Comparison of ENCODE assay signal across 8 cellular contexts in the genomic region with DNA sequence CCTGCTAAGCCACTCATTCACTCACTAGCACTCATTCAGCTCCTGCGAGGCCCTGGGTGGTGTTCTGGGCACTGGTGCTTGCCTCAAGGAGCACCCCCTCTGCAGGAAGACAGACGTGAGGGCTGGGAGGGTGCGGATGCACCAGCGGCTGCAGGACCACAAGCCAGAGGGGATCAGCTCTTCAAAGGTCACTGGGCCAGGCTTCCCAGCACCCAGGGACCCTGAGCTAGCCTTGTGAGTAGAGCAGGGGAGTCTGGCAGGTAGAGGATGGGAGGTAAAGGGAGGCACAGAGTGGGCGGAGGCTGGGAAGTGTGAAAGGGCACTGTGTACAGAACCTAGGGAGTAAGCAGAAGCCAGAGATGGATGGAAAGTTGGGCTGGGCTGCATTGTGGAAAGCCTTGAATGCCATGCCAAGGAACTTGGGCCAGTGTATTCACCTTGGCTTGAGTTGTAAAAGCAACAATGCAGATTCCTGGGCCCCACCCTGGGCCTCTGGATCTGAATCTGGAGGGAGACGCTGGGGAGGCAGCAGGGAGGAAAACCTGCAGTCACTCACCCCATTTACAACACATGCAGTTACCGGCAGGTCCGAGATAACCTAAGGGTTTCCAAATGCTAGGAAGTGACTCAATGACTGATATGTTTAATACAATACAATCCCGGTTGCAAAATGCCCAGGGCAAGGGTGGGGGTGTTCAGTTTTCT. TPM values are rescaled to one million over a fixed set of nuclear protein-coding genes. Genes with fewer than 3 reads are reported as not detected.
DNase-seq lines count a peak whose midpoint lies in the region; ATAC-seq and TF ChIP-seq lines count a peak whose summit lies in the region.

No MANE protein-coding gene starts in this region.

- H3K4me3 ChIP-seq in epithelial cell of proximal tubule (ENCODE audit: low read depth, low read length) (peak overlapping the region; percentile 88), vagina (peak overlapping the region; percentile 93 to 97)

- intact Hi-C loops in activated CD4-positive, alpha-beta T cell treated with anti-CD3 and anti-CD28 coated beads for 36 hours (cut with DNase I, micrococcal nuclease) = loop anchor here (2.0 to 5.0 kb wide), 3 partner anchors 79 to 142 kb away; no protein-coding TSS in a partner anchor
- intact Hi-C loops in activated CD8-positive, alpha-beta T cell treated with anti-CD3 and anti-CD28 coated beads for 36 hours (cut with micrococcal nuclease) = loop anchor here (1.0 to 5.0 kb wide), 2 partner anchors 43 to 78 kb away; no protein-coding TSS in a partner anchor
- intact Hi-C loops in vagina (cut with DNase I) = no loop called here

- POLR2A ChIA-PET in activated CD4-positive, alpha-beta T cell treated with anti-CD3 and anti-CD28 coated beads for 36 hours (lab: Charles Lee) = interaction anchor here (0.8 to 6.1 kb wide), 18 partner anchors 11 to 146 kb away, joined by 3 to 111 read pairs (median 5); a partner anchor contains a TSS
- POLR2A ChIA-PET in activated CD8-positive, alpha-beta T cell treated with anti-CD3 and anti-CD28 coated beads for 36 hours (lab: Charles Lee) = interaction anchor here (0.7 to 13.3 kb wide), 15 partner anchors 12 to 116 kb away, joined by 3 to 257 read pairs (median 26); a partner anchor contains a TSS

- no peaks in the 10 kb centered on the region for H3K36me3 ChIP-seq in vagina

- H3K4me1 ChIP-seq in vagina = peaks cover 68% of the 10 kb centered on the region

- H3K27ac ChIP-seq in vagina = peak overlapping the region; percentile 98

- H3K27me3 ChIP-seq in vagina = no peaks in the 10 kb centered on the region

- H3K9me3 Mint-ChIP-seq in activated CD4-positive, alpha-beta T cell treated with anti-CD3 and anti-CD28 coated beads for 36 hours (ENCODE audit: low read depth) = no peaks in the 10 kb centered on the region
- no peaks in the 10 kb centered on the region for H3K9me3 Mint-ChIP-seq in activated CD8-positive, alpha-beta T cell treated with anti-CD3 and anti-CD28 coated beads for 36 hours
- H3K9me3 Mint-ChIP-seq in neural crest cell = no peaks in the 10 kb centered on the region

- peak; percentile 38 for TF ChIP-seq CTCF in activated CD8-positive, alpha-beta T cell treated with anti-CD3 and anti-CD28 coated beads for 36 hours (IDR thresholded peaks at IDR 0.05)
- no peak for TF ChIP-seq CTCF in epithelial cell of proximal tubule (conservative IDR thresholded peaks at IDR 0.05; ENCODE audit: low read depth, low read length)
- no peak for TF ChIP-seq CTCF in neural crest cell (conservative IDR thresholded peaks at IDR 0.05)
- no peak for TF ChIP-seq CTCF in vagina (IDR thresholded peaks at IDR 0.05)

- peak; percentile 81 for DNase-seq in activated CD4-positive, alpha-beta T cell treated with anti-CD3 and anti-CD28 coated beads for 36 hours
- no peak for DNase-seq in activated CD4-positive, alpha-beta T cell treated with anti-CD3 and anti-CD28 coated beads for 1 hour
- peak; percentile 82 for DNase-seq in activated CD8-positive, alpha-beta T cell treated with anti-CD3 and anti-CD28 coated beads for 36 hours
- DNase-seq in epithelial cell of proximal tubule (ENCODE audit: low read depth) (no peak), neural crest cell (ENCODE audit: low read depth, low spot score) (no peak), vagina (ENCODE audit: extremely low spot score in 2 of 2) (no peak), COLO668 (lab: John Stamatoyannopoulos, UW; ENCODE audit: unreplicated experiment) (no peak), inferior parietal cortex (ENCODE audit: extremely low spot score) (no peak)

- H3K27me3 Mint-ChIP-seq in activated CD4-positive, alpha-beta T cell treated with anti-CD3 and anti-CD28 coated beads for 36 hours = no peaks in the 10 kb centered on the region
- H3K27me3 Mint-ChIP-seq in activated CD8-positive, alpha-beta T cell treated with anti-CD3 and anti-CD28 coated beads for 36 hours = no peaks in the 10 kb centered on the region
- peaks cover 47% of the 10 kb centered on the region for H3K27me3 Mint-ChIP-seq in neural crest cell (ENCODE audit: low read depth)

- H3K4me3 Mint-ChIP-seq in activated CD4-positive, alpha-beta T cell treated with anti-CD3 and anti-CD28 coated beads for 36 hours = peak overlapping the region; percentile 90
- peak overlapping the region; percentile 89 for H3K4me3 Mint-ChIP-seq in activated CD8-positive, alpha-beta T cell treated with anti-CD3 and anti-CD28 coated beads for 36 hours
- peak overlapping the region; percentile 92 for H3K4me3 Mint-ChIP-seq in neural crest cell

- peak overlapping the region; percentile 97 for H3K27ac Mint-ChIP-seq in activated CD4-positive, alpha-beta T cell treated with anti-CD3 and anti-CD28 coated beads for 36 hours
- peak overlapping the region; percentile 98 for H3K27ac Mint-ChIP-seq in activated CD8-positive, alpha-beta T cell treated with anti-CD3 and anti-CD28 coated beads for 36 hours
- H3K27ac Mint-ChIP-seq in neural crest cell (ENCODE audit: unreplicated experiment) = no peak overlapping the region

- CTCF ChIA-PET in activated CD4-positive, alpha-beta T cell treated with anti-CD3 and anti-CD28 coated beads for 36 hours (lab: Charles Lee) = interaction anchor here (0.6 to 5.6 kb wide), 8 partner anchors 11 to 145 kb away, joined by 3 to 80 read pairs (median 4); no protein-coding TSS in a partner anchor
- CTCF ChIA-PET in activated CD8-positive, alpha-beta T cell treated with anti-CD3 and anti-CD28 coated beads for 36 hours (lab: Charles Lee) = interaction anchor here (0.9 to 9.7 kb wide), 8 partner anchors 42 to 161 kb away, joined by 3 to 203 read pairs (median 6); no protein-coding TSS in a partner anchor

- peaks cover 61% of the 10 kb centered on the region for H3K4me1 Mint-ChIP-seq in activated CD4-positive, alpha-beta T cell treated with anti-CD3 and anti-CD28 coated beads for 36 hours
- peaks cover 43% of the 10 kb centered on the region for H3K4me1 Mint-ChIP-seq in activated CD8-positive, alpha-beta T cell treated with anti-CD3 and anti-CD28 coated beads for 36 hours (ENCODE audit: low read depth)
- H3K4me1 Mint-ChIP-seq in neural crest cell = peaks cover 9% of the 10 kb centered on the region

- ATAC-seq in activated CD4-positive, alpha-beta T cell treated with anti-CD3 and anti-CD28 coated beads for 36 hours = peak; percentile 35
- ATAC-seq in activated CD8-positive, alpha-beta T cell treated with anti-CD3 and anti-CD28 coated beads for 36 hours = peak; percentile 31

- H3K36me3 Mint-ChIP-seq in activated CD4-positive, alpha-beta T cell treated with anti-CD3 and anti-CD28 coated beads for 36 hours (ENCODE audit: low read depth) = peaks cover 54% of the 10 kb centered on the region
- H3K36me3 Mint-ChIP-seq in activated CD8-positive, alpha-beta T cell treated with anti-CD3 and anti-CD28 coated beads for 36 hours (ENCODE audit: low read depth) = peaks cover 61% of the 10 kb centered on the region
- no peaks in the 10 kb centered on the region for H3K36me3 Mint-ChIP-seq in neural crest cell (ENCODE audit: low read depth)

- H3K9me3 ChIP-seq in vagina = no peaks in the 10 kb centered on the region

- no peak for TF ChIP-seq POLR2A in vagina (IDR thresholded peaks at IDR 0.05)

RNA-seq across cellular contexts. Expression of a gene that starts 1.7 kb away (rescaled TPM):
- 100 to 1,000 TPM; 185 to 229 TPM for total RNA-seq in activated CD4-positive, alpha-beta T cell treated with anti-CD3 and anti-CD28 coated beads for 36 hours
- 100 to 1,000 TPM; 236 to 245 TPM for total RNA-seq in activated CD8-positive, alpha-beta T cell treated with anti-CD3 and anti-CD28 coated beads for 36 hours
- total RNA-seq in epithelial cell of proximal tubule = 33.7 and 36.8 TPM in 2 replicates
- 11.2 and 12.8 TPM in 2 replicates for total RNA-seq in neural crest cell
- total RNA-seq in vagina = 64.1 TPM

RNA-seq across cellular contexts. Expression of a gene that starts 46.9 kb away (rescaled TPM):
- total RNA-seq in activated CD4-positive, alpha-beta T cell treated with anti-CD3 and anti-CD28 coated beads for 36 hours = 100 to 1,000 TPM; 110 to 127 TPM
- total RNA-seq in activated CD8-positive, alpha-beta T cell treated with anti-CD3 and anti-CD28 coated beads for 36 hours = 100 to 1,000 TPM; 150 to 156 TPM
- 67.1 and 86.3 TPM in 2 replicates for total RNA-seq in epithelial cell of proximal tubule
- 30.4 and 32.6 TPM in 2 replicates for total RNA-seq in neural crest cell
- total RNA-seq in vagina = 24.6 TPM

Comparison
In these comparisons a context has a peak if more than half of its experiments do, and no peak if none do; other contexts are left out.
1. DNase-seq: peak in activated CD4-positive, alpha-beta T cell treated with anti-CD3 and anti-CD28 coated beads for 36 hours (single experiment) and activated CD8-positive, alpha-beta T cell treated with anti-CD3 and anti-CD28 coated beads for 36 hours (single experiment); none in activated CD4-positive, alpha-beta T cell treated with anti-CD3 and anti-CD28 coated beads for 1 hour (single experiment), epithelial cell of proximal tubule (single experiment), neural crest cell (single experiment), vagina (0 of 2), COLO668 (single experiment) and inferior parietal cortex (single experiment).
2. Peak in every context shown above with its lines, with median percentiles within 50 percentile points of each other: H3K4me3 Mint-ChIP-seq.